11 cellular contexts compared by ENCODE assay signal in genomic region chr1:52825868-52826267, GRCh38. TPM values are rescaled to one million over a fixed set of nuclear protein-coding genes. Genes with fewer than 3 reads are reported as not detected.
DNase-seq lines count a peak whose midpoint lies in the region; ATAC-seq and TF ChIP-seq lines count a peak whose summit lies in the region.
"Had no signal": no experiment of that assay in that cellular context is flagged by ENCODE, and none has a peak within 500 bp of the region (broad histone marks: within the 10 kb centered on the region; RNA-seq: fewer than 3 reads in every experiment).

No MANE protein-coding gene starts in this region.

- no peaks in the 10 kb centered on the region for H3K9me2 ChIP-seq in SU-DHL-6 (replicated peaks; ENCODE audit: insufficient read depth, low read length)

- DNase-seq in activated CD4-positive, alpha-beta T cell treated with anti-CD3 and anti-CD28 coated beads for 36 hours, result no peak
- DNase-seq in activated CD4-positive, alpha-beta T cell treated with anti-CD3 and anti-CD28 coated beads for 1 hour, result no peak
- DNase-seq in naive thymus-derived CD4-positive, alpha-beta T cell, result peak in 1 of 9 donors; percentile 13
- DNase-seq in NCI-H2081 treated with DMSO at 0.1 percent for 48 hours (lab: John Stamatoyannopoulos, UW), result no peak
- DNase-seq in activated CD4-positive, alpha-beta T cell treated with anti-CD3 and anti-CD28 coated beads, Interleukin-2, amount 50 U/mL, for 4 hours, result no peak
- DNase-seq: amygdala, NCI-H187 had no signal

- H3K36me3 ChIP-seq in SU-DHL-6 (ENCODE audit: low read length), result no peaks in the 10 kb centered on the region
- H3K36me3 ChIP-seq in naive thymus-derived CD4-positive, alpha-beta T cell (ENCODE audit: control insufficient read depth in 2 of 3, insufficient read depth in 3 of 3, low read length in 3 of 3), result peaks cover 0 to 8% (median 0%) of the 10 kb centered on the region in 3 experiments

- H3K9ac ChIP-seq in SU-DHL-6 (ENCODE audit: low read length), result no peak overlapping the region
- H3K9ac ChIP-seq: BLaER1 treated with 17β-estradiol and CSF1 and Interleukin-3, amounts not matched to agents 10 nM and 100 nM had no signal

- no peak overlapping the region for H2AFZ ChIP-seq in SU-DHL-6 (ENCODE audit: low read depth, low read length, severe bottlenecking)

- H3K4me3 Mint-ChIP-seq in activated CD4-positive, alpha-beta T cell treated with anti-CD3 and anti-CD28 coated beads for 36 hours, result no peak overlapping the region
- H3K4me3 Mint-ChIP-seq in naive thymus-derived CD4-positive, alpha-beta T cell, result no peak overlapping the region

- H3K4me1 ChIP-seq in naive thymus-derived CD4-positive, alpha-beta T cell (ENCODE audit: control insufficient read depth in 2 of 2, insufficient read depth in 2 of 2, low read length in 2 of 2), result no peaks in the 10 kb centered on the region
- H3K4me1 ChIP-seq: BLaER1 treated with 17β-estradiol and CSF1 and Interleukin-3, amounts not matched to agents 10 nM and 100 nM had no signal

- peaks cover 6% of the 10 kb centered on the region for H3K36me3 Mint-ChIP-seq in activated CD4-positive, alpha-beta T cell treated with anti-CD3 and anti-CD28 coated beads for 36 hours (ENCODE audit: low read depth)
- H3K36me3 Mint-ChIP-seq in naive thymus-derived CD4-positive, alpha-beta T cell, result peaks cover 0 to 13% (median 9%) of the 10 kb centered on the region in 5 donors

- no peak overlapping the region for H3K4me3 ChIP-seq in SU-DHL-6 (ENCODE audit: insufficient read depth, low read length, poor library complexity, severe bottlenecking)
- H3K4me3 ChIP-seq in naive thymus-derived CD4-positive, alpha-beta T cell (ENCODE audit: low read length), result no peak overlapping the region
- H3K4me3 ChIP-seq: BLaER1 treated with 17β-estradiol and CSF1 and Interleukin-3, amounts not matched to agents 10 nM and 100 nM had no signal

- no peak overlapping the region for H3K27ac Mint-ChIP-seq in activated CD4-positive, alpha-beta T cell treated with anti-CD3 and anti-CD28 coated beads for 36 hours
- H3K27ac Mint-ChIP-seq in naive thymus-derived CD4-positive, alpha-beta T cell, result peak overlapping the region in 5 of 9 donors; percentile 12 to 59 (median 32)

- H4K20me1 ChIP-seq in SU-DHL-6 (ENCODE audit: low read depth, low read length), result no peaks in the 10 kb centered on the region
- H4K20me1 ChIP-seq: BLaER1 treated with 17β-estradiol and CSF1 and Interleukin-3, amounts not matched to agents 10 nM and 100 nM had no signal

- CTCF ChIA-PET in activated CD4-positive, alpha-beta T cell treated with anti-CD3 and anti-CD28 coated beads for 36 hours (lab: Charles Lee), result interaction anchor here (0.8 kb wide), 1 partner anchor 56 kb away, joined by 3 read pairs; no protein-coding TSS in a partner anchor
- CTCF ChIA-PET in naive thymus-derived CD4-positive, alpha-beta T cell (lab: Charles Lee), result interaction anchor here (0.8 to 0.9 kb wide), 2 partner anchors 123 kb away, joined by 3 to 5 read pairs; no protein-coding TSS in a partner anchor

- no peaks in the 10 kb centered on the region for H3K27me3 ChIP-seq in SU-DHL-6 (ENCODE audit: low read length)
- H3K27me3 ChIP-seq in naive thymus-derived CD4-positive, alpha-beta T cell (ENCODE audit: control insufficient read depth in 2 of 2, insufficient read depth in 2 of 2, low read length in 2 of 2), result no peaks in the 10 kb centered on the region
- H3K27me3 ChIP-seq: BLaER1 treated with 17β-estradiol and CSF1 and Interleukin-3, amounts not matched to agents 10 nM and 100 nM had no signal

- peak; percentile 44; the same call in 1 of the 2 replicates for TF ChIP-seq CTCF in LNCAP (IDR thresholded peaks at IDR 0.05)
- TF ChIP-seq CTCF in SU-DHL-6 (IDR thresholded peaks at IDR 0.05; ENCODE audit: insufficient read depth, low read length, poor library complexity, severe bottlenecking), result peak; percentile 18

- H3K4me1 Mint-ChIP-seq in activated CD4-positive, alpha-beta T cell treated with anti-CD3 and anti-CD28 coated beads for 36 hours, result no peaks in the 10 kb centered on the region
- H3K4me1 Mint-ChIP-seq in naive thymus-derived CD4-positive, alpha-beta T cell, result no peaks in the 10 kb centered on the region

- no peaks in the 10 kb centered on the region for H3K9me3 ChIP-seq in SU-DHL-6 (ENCODE audit: insufficient read depth, low read length)
- H3K9me3 ChIP-seq in naive thymus-derived CD4-positive, alpha-beta T cell (ENCODE audit: control insufficient read depth in 2 of 3, low read length in 3 of 3), result no peaks in the 10 kb centered on the region
- H3K9me3 ChIP-seq: BLaER1 treated with 17β-estradiol and CSF1 and Interleukin-3, amounts not matched to agents 10 nM and 100 nM had no signal

- no peak overlapping the region for H3K4me2 ChIP-seq in SU-DHL-6 (ENCODE audit: low read depth, low read length, poor library complexity, severe bottlenecking)
- H3K4me2 ChIP-seq: BLaER1 treated with 17β-estradiol and CSF1 and Interleukin-3, amounts not matched to agents 10 nM and 100 nM had no signal

- peak; percentile 36 for ATAC-seq in activated CD4-positive, alpha-beta T cell treated with anti-CD3 and anti-CD28 coated beads for 36 hours
- ATAC-seq in naive thymus-derived CD4-positive, alpha-beta T cell, result peak; percentile 42
- ATAC-seq in HG03565 (IDR thresholded peaks at IDR 0.05; ENCODE audit: unreplicated experiment), result no peak

- no peak overlapping the region for H3K27ac ChIP-seq in SU-DHL-6 (ENCODE audit: low read depth, low read length)
- H3K27ac ChIP-seq in naive thymus-derived CD4-positive, alpha-beta T cell (ENCODE audit: low read depth, low read length), result no peak overlapping the region
- H3K27ac ChIP-seq: BLaER1 treated with 17β-estradiol and CSF1 and Interleukin-3, amounts not matched to agents 10 nM and 100 nM had no signal

- POLR2A ChIA-PET in activated CD4-positive, alpha-beta T cell treated with anti-CD3 and anti-CD28 coated beads for 36 hours (lab: Charles Lee), result no interaction called here
- POLR2A ChIA-PET in naive thymus-derived CD4-positive, alpha-beta T cell (lab: Charles Lee), result no interaction called here

- intact Hi-C loops in activated CD4-positive, alpha-beta T cell treated with anti-CD3 and anti-CD28 coated beads for 36 hours (cut with DNase I, micrococcal nuclease), result loop anchor here (1.0 to 10.0 kb wide), 2 partner anchors 121 to 128 kb away; partner anchors contain the start of gene COA7 (in 1 of the 2)
- intact Hi-C loops in naive thymus-derived CD4-positive, alpha-beta T cell (cut with micrococcal nuclease), result loop anchor here (1.0 to 5.0 kb wide), 2 partner anchors 124 to 125 kb away; no protein-coding TSS in a partner anchor

- no peaks in the 10 kb centered on the region for H3K9me3 Mint-ChIP-seq in activated CD4-positive, alpha-beta T cell treated with anti-CD3 and anti-CD28 coated beads for 36 hours (ENCODE audit: low read depth)
- no peaks in the 10 kb centered on the region for H3K9me3 Mint-ChIP-seq in naive thymus-derived CD4-positive, alpha-beta T cell

- no peaks in the 10 kb centered on the region for H3K27me3 Mint-ChIP-seq in activated CD4-positive, alpha-beta T cell treated with anti-CD3 and anti-CD28 coated beads for 36 hours
- no peaks in the 10 kb centered on the region for H3K27me3 Mint-ChIP-seq in naive thymus-derived CD4-positive, alpha-beta T cell

- H3K79me2 ChIP-seq in SU-DHL-6 (ENCODE audit: insufficient read depth, low read length), result no peaks in the 10 kb centered on the region

- H3F3A ChIP-seq in SU-DHL-6 (ENCODE audit: insufficient read depth), result no peaks in the 10 kb centered on the region

RNA-seq across cellular contexts. Expression of gene ZYG11A, which starts 16.7 kb away (rescaled TPM):
- total RNA-seq in activated CD4-positive, alpha-beta T cell treated with anti-CD3 and anti-CD28 coated beads for 36 hours, result under 1 TPM; 0.11 to 0.25 TPM
- total RNA-seq in naive thymus-derived CD4-positive, alpha-beta T cell, result under 1 TPM in 3 of 5 experiments, not detected in 2; 0.07 to 0.27 (median 0.12) TPM
- polyA plus RNA-seq in naive thymus-derived CD4-positive, alpha-beta T cell, result not detected
